Comparison of ENCODE assay signal across 22 cellular contexts in genomic region chrX:38038501-38038900, GRCh38. TPM values are rescaled to one million over a fixed set of nuclear protein-coding genes. Genes with fewer than 3 reads are reported as not detected.
"Had no signal": no experiment of that assay in that cellular context is flagged by ENCODE, and none has a peak within 500 bp of the region (broad histone marks: within the 10 kb centered on the region; RNA-seq: fewer than 3 reads in every experiment).

No MANE protein-coding gene starts in this region.

- H3K36me3 Mint-ChIP-seq: activated naive CD8-positive, alpha-beta T cell; WTC11 had no signal

- H3K4me1 ChIP-seq: colonic mucosa had no signal

- H3K9me3 ChIP-seq: colonic mucosa had no signal

- H3K27ac ChIP-seq: colonic mucosa had no signal

- H3K4me3 Mint-ChIP-seq: activated naive CD4-positive, alpha-beta T cell treated with anti-CD3 and anti-CD28 coated beads for 36 hours; activated naive CD8-positive, alpha-beta T cell; activated T-cell treated with anti-CD3 and anti-CD28 coated beads, Interleukin-2, amount 50 U/mL, for 4 hours; T-helper 1 cell treated with Interleukin-12 subunit alpha and Interleukin-12 subunit beta and Interleukin-4 antibody, amounts not matched to agents 30 μg/mL and 1 μg/mL, for 36 hours; WTC11 had no signal

- H3K36me3 ChIP-seq: colonic mucosa had no signal

- DNase-seq: activated CD4-positive, alpha-beta T cell treated with anti-CD3 and anti-CD28 coated beads for 48 hours; activated CD4-positive, alpha-beta T cell treated with anti-CD3 and anti-CD28 coated beads, Interleukin-2, amount 50 U/mL, for 4 hours; activated CD4-positive, CD25-positive, alpha-beta regulatory T cell treated with anti-CD3 and anti-CD28 coated beads, Interleukin-2, amount 50 U/mL, for 72 hours; activated CD8-positive, alpha-beta memory T cell treated with anti-CD3 and anti-CD28 coated beads for 24 hours; activated gamma-delta T cell; activated naive CD4-positive, alpha-beta T cell treated with anti-CD3 and anti-CD28 coated beads for 36 hours; activated T-cell treated with anti-CD3 and anti-CD28 coated beads, Interleukin-2, amount 50 U/mL, for 4 hours; cerebellar nuclear complex; colonic mucosa; MV-4-11; NCI-H1105; NCI-H146; NCI-H187 treated with DMSO at 0.1 percent for 48 hours; NCI-H2081 treated with DMSO at 0.1 percent for 48 hours; NCI-H446; PC-3; SHP77 treated with DMSO at 0.1 percent for 48 hours; T-helper 9 cell had no signal

- H3K27ac Mint-ChIP-seq: activated naive CD4-positive, alpha-beta T cell treated with anti-CD3 and anti-CD28 coated beads for 36 hours; activated naive CD8-positive, alpha-beta T cell; T-helper 1 cell treated with Interleukin-12 subunit alpha and Interleukin-12 subunit beta and Interleukin-4 antibody, amounts not matched to agents 30 μg/mL and 1 μg/mL, for 36 hours; WTC11 had no signal

- ATAC-seq: activated T-cell treated with anti-CD3 and anti-CD28 coated beads, Interleukin-2, amount 50 U/mL, for 4 hours; PC-3; WTC11 had no signal

- H3K27me3 ChIP-seq: colonic mucosa had no signal

- H3K9me3 Mint-ChIP-seq: activated naive CD4-positive, alpha-beta T cell treated with anti-CD3 and anti-CD28 coated beads for 36 hours; activated T-cell treated with anti-CD3 and anti-CD28 coated beads, Interleukin-2, amount 50 U/mL, for 4 hours; T-helper 1 cell treated with Interleukin-12 subunit alpha and Interleukin-12 subunit beta and Interleukin-4 antibody, amounts not matched to agents 30 μg/mL and 1 μg/mL, for 36 hours; WTC11 had no signal

- H3K4me3 ChIP-seq: colonic mucosa had no signal

RNA-seq across cellular contexts. Expression of gene SYTL5, which starts 32.1 kb away (rescaled TPM):
- total RNA-seq: activated naive CD4-positive, alpha-beta T cell treated with anti-CD3 and anti-CD28 coated beads for 36 hours; MCF 10A had no signal
